8 cellular contexts compared by ENCODE assay signal in the genomic region with DNA sequence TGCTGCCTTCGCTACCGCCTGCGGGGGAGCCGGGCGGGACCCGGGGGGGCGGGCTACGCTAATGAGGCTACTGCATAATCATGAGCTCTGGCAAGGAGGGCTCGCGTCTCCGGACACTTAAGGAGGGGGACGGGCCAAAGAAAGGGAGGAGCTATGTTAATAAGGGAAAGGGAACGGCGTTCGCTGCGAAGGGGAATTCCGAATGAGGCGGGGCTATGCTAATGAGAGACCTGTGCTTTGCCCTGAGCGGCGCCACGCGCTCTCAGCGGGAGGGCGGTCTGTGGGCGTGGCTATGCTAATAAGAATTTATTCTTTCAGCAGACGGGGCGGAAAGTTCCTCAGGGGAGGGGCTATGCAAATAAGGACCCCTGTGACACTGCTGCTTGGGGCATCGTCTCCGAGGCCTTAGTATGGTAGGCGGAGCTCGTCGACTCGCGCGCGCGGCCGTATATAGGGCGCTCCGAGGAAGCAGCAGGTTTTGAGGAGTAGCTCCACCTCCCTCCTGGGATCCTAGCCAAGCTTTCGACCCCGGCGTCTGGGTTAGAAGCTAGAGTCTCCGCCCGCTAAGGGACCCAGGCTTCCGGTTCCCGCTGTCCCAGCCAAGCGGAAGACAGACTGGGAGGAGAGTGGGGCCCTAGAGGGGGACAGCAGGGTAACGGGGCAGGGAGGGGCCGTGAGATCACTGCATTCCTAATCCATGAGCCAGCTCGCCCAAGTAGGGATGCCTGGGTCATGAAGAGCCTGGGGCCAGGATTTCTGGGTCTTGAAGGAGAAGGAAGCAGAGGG. TPM values are rescaled to one million over a fixed set of nuclear protein-coding genes. Genes with fewer than 3 reads are reported as not detected.
A peak's percentile ranks its signal among the peaks of the same experiment; 100 is the strongest.
DNase-seq lines count a peak whose midpoint lies in the region; ATAC-seq and TF ChIP-seq lines count a peak whose summit lies in the region.

TSS of gene RRAS (minus strand) at position 31 of the 786 bp plus-strand sequence. CDS start 45 bp downstream, outside the sequence.

- no peaks in the 10 kb centered on the region for H3K36me3 ChIP-seq in rectal smooth muscle tissue (ENCODE audit: control insufficient read depth, insufficient read depth, low read length)
- H3K36me3 ChIP-seq in aorta (ENCODE audit: control insufficient read depth in 1 of 2, insufficient read depth in 2 of 2, low read length in 1 of 2): no peaks in the 10 kb centered on the region

- no peaks in the 10 kb centered on the region for H3K9me3 ChIP-seq in aorta (ENCODE audit: control insufficient read depth, low read length)

- peak within 1 kb of the TSS; percentile 100 for H3K27ac ChIP-seq in rectal smooth muscle tissue (ENCODE audit: low read depth, low read length)
- H3K27ac ChIP-seq in aorta (ENCODE audit: low read depth in 1 of 2, low read length in 2 of 2): peak within 1 kb of the TSS; percentile 96 to 100

- H3K4me1 ChIP-seq in rectal smooth muscle tissue (ENCODE audit: control insufficient read depth, insufficient read depth, low read length): peaks cover 20% of the 10 kb centered on the region
- no peaks in the 10 kb centered on the region for H3K4me1 ChIP-seq in aorta (ENCODE audit: control insufficient read depth in 1 of 2, insufficient read depth in 2 of 2, low read length in 2 of 2)

- DNase-seq in NCI-H2029 (lab: John Stamatoyannopoulos, UW) (peak; percentile 100), T-helper 9 cell (peak; percentile 99), astrocyte of the hippocampus (ENCODE audit: low read depth, low spot score) (peak; percentile 100), hepatic stellate cell (ENCODE audit: low spot score) (peak; percentile 99), aorta (peak; percentile 99 to 100)

- peak; percentile 52 for ATAC-seq in GM18505 (IDR thresholded peaks at IDR 0.05; ENCODE audit: unreplicated experiment)
- ATAC-seq in HG02973 (IDR thresholded peaks at IDR 0.05; ENCODE audit: unreplicated experiment): peak; percentile 47
- ATAC-seq in aorta (ENCODE audit: low FRiP score): peak; percentile 90

- peak; percentile 78 for TF ChIP-seq POLR2A in GM18505 (IDR thresholded peaks at IDR 0.05; ENCODE audit: borderline replicate concordance, extremely low read depth, insufficient read depth, insufficient read length)

- H3K27me3 ChIP-seq in rectal smooth muscle tissue (ENCODE audit: control insufficient read depth, insufficient read depth, low read length): no peaks in the 10 kb centered on the region
- no peaks in the 10 kb centered on the region for H3K27me3 ChIP-seq in aorta (ENCODE audit: control insufficient read depth in 1 of 2, insufficient read depth in 2 of 2, low read length in 1 of 2)

- intact Hi-C loops in aorta (cut with DNase I): no loop called here

- 0% methylated on average over 50 to 51 of the region's 51 CpGs for WGBS in aorta, 2 donors

- peak within 1 kb of the TSS; percentile 89 for H3K4me3 ChIP-seq in rectal smooth muscle tissue (ENCODE audit: low read length)
- peak within 1 kb of the TSS; percentile 69 to 71 for H3K4me3 ChIP-seq in aorta (ENCODE audit: low read length in 2 of 2)

- H3K9ac ChIP-seq in rectal smooth muscle tissue (ENCODE audit: low read length): peak within 1 kb of the TSS; percentile 96

RNA-seq across cellular contexts. Expression of gene RRAS, which starts in this region (rescaled TPM):
- total RNA-seq in aorta: 100 to 1,000 TPM; 139 to 167 TPM
- polyA plus RNA-seq in aorta: 100 to 1,000 TPM; 320 to 407 TPM

Comparison
In these comparisons a context has a peak if more than half of its experiments do, and no peak if none do; other contexts are left out.
1. Peak in every context shown above with its lines: DNase-seq, ATAC-seq, H3K4me3 ChIP-seq and H3K27ac ChIP-seq.